In genomic region chr3:151214459-151214858, GRCh38 we compare ENCODE assay signal across 25 cellular contexts. TPM values are rescaled to one million over a fixed set of nuclear protein-coding genes. Genes with fewer than 3 reads are reported as not detected.
"Had no signal": no experiment of that assay in that cellular context is flagged by ENCODE, and none has a peak within 500 bp of the region (broad histone marks: within the 10 kb centered on the region; RNA-seq: fewer than 3 reads in every experiment).

No MANE protein-coding gene starts in this region.

- H3K27me3 Mint-ChIP-seq: activated naive CD4-positive, alpha-beta T cell treated with anti-CD3 and anti-CD28 coated beads, Interleukin-2, amount 50 U/mL, for 24 hours; effector memory CD8-positive, alpha-beta T cell; stimulated activated memory B cell treated with anti-CD40 and anti-IgM and Interleukin-4, amounts not matched to agents 10 μg/mL and 1 μg/mL and 100 μg/mL, for 72 hours had no signal

- DNase-seq: activated CD4-positive, alpha-beta T cell treated with anti-CD3 and anti-CD28 coated beads for 1 hour; activated CD4-positive, alpha-beta T cell treated with anti-CD3 and anti-CD28 coated beads, Interleukin-2, amount 50 U/mL, for 4 hours; activated gamma-delta T cell; adrenal gland; cerebellar nuclear complex; effector memory CD8-positive, alpha-beta T cell; foreskin keratinocyte; hypothalamus; left lung; midbrain; nucleus accumbens; sigmoid colon; stimulated activated CD4-positive, alpha-beta T cell treated with anti-CD3 and anti-CD28 coated beads, Interleukin-4, amount 100 ng/mL, for 4 hours; T1000; uterus had no signal

- H3K27ac Mint-ChIP-seq: activated naive CD4-positive, alpha-beta T cell treated with anti-CD3 and anti-CD28 coated beads, Interleukin-2, amount 50 U/mL, for 24 hours; effector memory CD8-positive, alpha-beta T cell; nephron; stimulated activated memory B cell treated with anti-CD40 and anti-IgM and Interleukin-4, amounts not matched to agents 10 μg/mL and 1 μg/mL and 100 μg/mL, for 72 hours had no signal

- H3K4me3 Mint-ChIP-seq: activated naive CD4-positive, alpha-beta T cell treated with anti-CD3 and anti-CD28 coated beads, Interleukin-2, amount 50 U/mL, for 24 hours; effector memory CD8-positive, alpha-beta T cell; nephron; stimulated activated memory B cell treated with anti-CD40 and anti-IgM and Interleukin-4, amounts not matched to agents 10 μg/mL and 1 μg/mL and 100 μg/mL, for 72 hours had no signal

- H3K9me3 Mint-ChIP-seq: activated naive CD4-positive, alpha-beta T cell treated with anti-CD3 and anti-CD28 coated beads, Interleukin-2, amount 50 U/mL, for 24 hours; effector memory CD8-positive, alpha-beta T cell; nephron; stimulated activated memory B cell treated with anti-CD40 and anti-IgM and Interleukin-4, amounts not matched to agents 10 μg/mL and 1 μg/mL and 100 μg/mL, for 72 hours had no signal

- H3K4me1 Mint-ChIP-seq: stimulated activated memory B cell treated with anti-CD40 and anti-IgM and Interleukin-4, amounts not matched to agents 10 μg/mL and 1 μg/mL and 100 μg/mL, for 72 hours had no signal

- H3K36me3 Mint-ChIP-seq: activated naive CD4-positive, alpha-beta T cell treated with anti-CD3 and anti-CD28 coated beads, Interleukin-2, amount 50 U/mL, for 24 hours; stimulated activated memory B cell treated with anti-CD40 and anti-IgM and Interleukin-4, amounts not matched to agents 10 μg/mL and 1 μg/mL and 100 μg/mL, for 72 hours had no signal

- ATAC-seq: effector memory CD8-positive, alpha-beta T cell; foreskin keratinocyte; left lung; stimulated activated memory B cell treated with anti-CD40 and anti-IgM and Interleukin-4, amounts not matched to agents 10 μg/mL and 1 μg/mL and 100 μg/mL, for 72 hours had no signal

- H3K4me3 ChIP-seq: adrenal gland, left lung, sigmoid colon, tibial nerve, uterus had no signal

RNA-seq across cellular contexts. Expression of gene GPR171, which starts 11.4 kb away (rescaled TPM):
- total RNA-seq: astrocyte, bronchial epithelial cell, dermis microvascular lymphatic vessel endothelial cell, fibroblast of lung, foreskin keratinocyte, kidney epithelial cell, lung microvascular endothelial cell had no signal
